In genomic region chr16:55701442-55702319, GRCh38 we compare ENCODE assay signal across 10 cellular contexts. TPM values are rescaled to one million over a fixed set of nuclear protein-coding genes. Genes with fewer than 3 reads are reported as not detected.
DNase-seq lines count a peak whose midpoint lies in the region; ATAC-seq, FAIRE-seq and TF ChIP-seq lines count a peak whose summit lies in the region.
"Had no signal": no experiment of that assay in that cellular context is flagged by ENCODE, and none has a peak within 500 bp of the region (broad histone marks: within the 10 kb centered on the region; RNA-seq: fewer than 3 reads in every experiment).

No MANE protein-coding gene starts in this region.

- H3K36me3 Mint-ChIP-seq in T-helper 2 cell treated with Interferon-gamma antibody and Interleukin-4, amounts not matched to agents 5 μg/mL and 100 μg/mL, for 36 hours (ENCODE audit: low read depth): no peaks in the 10 kb centered on the region
- no peaks in the 10 kb centered on the region for H3K36me3 Mint-ChIP-seq in naive thymus-derived CD8-positive, alpha-beta T cell
- H3K36me3 Mint-ChIP-seq: activated naive CD4-positive, alpha-beta T cell treated with anti-CD3 and anti-CD28 coated beads, Interleukin-2, amount 50 U/mL, for 24 hours had no signal

- peak overlapping the region; percentile 51 for H2AFZ ChIP-seq in endothelial cell of umbilical vein (ENCODE audit: low read depth, low read length)

- dilution Hi-C loops in endothelial cell of umbilical vein (cut with MboI; ENCODE audit: extremely low pct_ligation_motif_present, low sequenced_read_pairs): no loop called here

- no peaks in the 10 kb centered on the region for H3K79me2 ChIP-seq in endothelial cell of umbilical vein (ENCODE audit: control insufficient read depth, insufficient read depth, low read length)

- H4K20me1 ChIP-seq in endothelial cell of umbilical vein (replicated peaks; ENCODE audit: control insufficient read depth, extremely low read depth, insufficient read depth, low read length): no peaks in the 10 kb centered on the region

- POLR2A ChIA-PET in endothelial cell of umbilical vein (lab: Charles Lee): interaction anchor here (1.9 kb wide), 1 partner anchor 237 kb away, joined by 5 read pairs; no protein-coding TSS in a partner anchor
- POLR2A ChIA-PET in naive thymus-derived CD8-positive, alpha-beta T cell (lab: Charles Lee): no interaction called here

- ATAC-seq in GM21619 (IDR thresholded peaks at IDR 0.05; ENCODE audit: unreplicated experiment): peak; percentile 65
- peak in 1 of 2 donors; percentile 38 for ATAC-seq in naive thymus-derived CD8-positive, alpha-beta T cell
- peak; percentile 81 for ATAC-seq in upper lobe of right lung

- no peak overlapping the region for H3K9ac ChIP-seq in endothelial cell of umbilical vein (replicated peaks; ENCODE audit: extremely low read depth, insufficient read depth, low read length)

- no peak for TF ChIP-seq POLR2A in endothelial cell of umbilical vein (IDR thresholded peaks at IDR 0.05; ENCODE audit: low read depth, low read length)

- H3K9me3 ChIP-seq in endothelial cell of umbilical vein (replicated peaks; ENCODE audit: control insufficient read depth, insufficient read depth, low read length) (no peaks in the 10 kb centered on the region), upper lobe of right lung (no peaks in the 10 kb centered on the region)

- DNase-seq in DMS 273 (lab: John Stamatoyannopoulos, UW; ENCODE audit: unreplicated experiment): peak; percentile 86
- no peak for DNase-seq in DMS 273 treated with DMSO at 0.1 percent for 48 hours (lab: John Stamatoyannopoulos, UW)
- peak; percentile 55 for DNase-seq in M059J (ENCODE audit: low read depth)
- peak; percentile 13 for DNase-seq in T-helper 2 cell treated with Interferon-gamma antibody and Interleukin-4, amounts not matched to agents 5 μg/mL and 100 μg/mL, for 36 hours (ENCODE audit: low spot score)
- DNase-seq in endothelial cell of umbilical vein (ENCODE audit: low read depth, low spot score): peak; percentile 49
- peak in 7 of 10 donors; percentile 3 to 73 (median 26) for DNase-seq in naive thymus-derived CD8-positive, alpha-beta T cell
- DNase-seq in upper lobe of right lung: peak; percentile 82

- TF ChIP-seq CTCF in endothelial cell of umbilical vein (IDR thresholded peaks at IDR 0.05; ENCODE audit: extremely low read depth in 1 of 2, insufficient read depth in 1 of 2, low read depth in 1 of 2, low read length in 2 of 2) (peak; percentile 65 to 69), upper lobe of right lung (IDR thresholded peaks at IDR 0.05) (peak; percentile 60)

- BruUV-seq in endothelial cell of umbilical vein (replicated peaks; lab: Mats Ljungman, UMichigan): no TSS peak

- H3K4me3 ChIP-seq in endothelial cell of umbilical vein (replicated peaks in 1 of 3; ENCODE audit: insufficient read depth in 1 of 3, low read depth in 1 of 3, low read length in 3 of 3): no peak overlapping the region
- no peak overlapping the region for H3K4me3 ChIP-seq in upper lobe of right lung

- FAIRE-seq in endothelial cell of umbilical vein (lab: Jason Lieb, UNC): peak; percentile 86
- FAIRE-seq: A204.1 had no signal

- H3K27ac ChIP-seq in endothelial cell of umbilical vein (ENCODE audit: insufficient read depth, low read depth, low read length) (no peak overlapping the region), upper lobe of right lung (no peak overlapping the region)

- no peak overlapping the region for H3K27ac Mint-ChIP-seq in T-helper 2 cell treated with Interferon-gamma antibody and Interleukin-4, amounts not matched to agents 5 μg/mL and 100 μg/mL, for 36 hours
- no peak overlapping the region for H3K27ac Mint-ChIP-seq in naive thymus-derived CD8-positive, alpha-beta T cell
- H3K27ac Mint-ChIP-seq: activated naive CD4-positive, alpha-beta T cell treated with anti-CD3 and anti-CD28 coated beads, Interleukin-2, amount 50 U/mL, for 24 hours had no signal

- no peaks in the 10 kb centered on the region for H3K9me1 ChIP-seq in endothelial cell of umbilical vein (replicated peaks; ENCODE audit: control insufficient read depth, extremely low read depth, insufficient read depth, low read length)

- peaks cover 8% of the 10 kb centered on the region for H3K4me1 ChIP-seq in endothelial cell of umbilical vein (ENCODE audit: control insufficient read depth, extremely low read depth, insufficient read depth, low read length)
- H3K4me1 ChIP-seq in upper lobe of right lung: no peaks in the 10 kb centered on the region

- H3K27me3 ChIP-seq in endothelial cell of umbilical vein (ENCODE audit: control insufficient read depth in 2 of 2, insufficient read depth in 2 of 2, low read length in 2 of 2) (peaks cover 7 to 8% of the 10 kb centered on the region in 2 experiments), upper lobe of right lung (no peaks in the 10 kb centered on the region)

- H3K4me2 ChIP-seq in endothelial cell of umbilical vein (ENCODE audit: insufficient read depth, low read length): no peak overlapping the region

- H3K36me3 ChIP-seq in endothelial cell of umbilical vein (ENCODE audit: control insufficient read depth in 2 of 2, extremely low read depth in 1 of 2, insufficient read depth in 2 of 2, low read length in 2 of 2) (no peaks in the 10 kb centered on the region), upper lobe of right lung (no peaks in the 10 kb centered on the region)

- no peaks in the 10 kb centered on the region for H3K9me3 Mint-ChIP-seq in T-helper 2 cell treated with Interferon-gamma antibody and Interleukin-4, amounts not matched to agents 5 μg/mL and 100 μg/mL, for 36 hours
- H3K9me3 Mint-ChIP-seq in naive thymus-derived CD8-positive, alpha-beta T cell: no peaks in the 10 kb centered on the region
- H3K9me3 Mint-ChIP-seq: activated naive CD4-positive, alpha-beta T cell treated with anti-CD3 and anti-CD28 coated beads, Interleukin-2, amount 50 U/mL, for 24 hours had no signal

- intact Hi-C loops in endothelial cell of umbilical vein (cut with micrococcal nuclease): loop anchor here (1.0 to 10.0 kb wide), 4 partner anchors 158 to 1754 kb away; partner anchors contain the start of gene IRX5
- intact Hi-C loops in upper lobe of right lung (cut with DNase I): loop anchor here (10.0 kb wide), 1 partner anchor 237 kb away; no protein-coding TSS in a partner anchor

- H3K4me3 Mint-ChIP-seq in T-helper 2 cell treated with Interferon-gamma antibody and Interleukin-4, amounts not matched to agents 5 μg/mL and 100 μg/mL, for 36 hours: no peak overlapping the region
- H3K4me3 Mint-ChIP-seq in naive thymus-derived CD8-positive, alpha-beta T cell: no peak overlapping the region
- H3K4me3 Mint-ChIP-seq: activated naive CD4-positive, alpha-beta T cell treated with anti-CD3 and anti-CD28 coated beads, Interleukin-2, amount 50 U/mL, for 24 hours had no signal

- CTCF ChIA-PET in endothelial cell of umbilical vein (lab: Charles Lee): interaction anchor here (0.7 to 18.0 kb wide), 24 partner anchors 9 to 250 kb away, joined by 3 to 408 read pairs (median 6); partner anchors contain the start of gene CAPNS2

- H3K4me1 Mint-ChIP-seq in T-helper 2 cell treated with Interferon-gamma antibody and Interleukin-4, amounts not matched to agents 5 μg/mL and 100 μg/mL, for 36 hours (ENCODE audit: low read depth): peaks cover 7% of the 10 kb centered on the region
- peaks cover 3 to 8% (median 4%) of the 10 kb centered on the region in 4 donors for H3K4me1 Mint-ChIP-seq in naive thymus-derived CD8-positive, alpha-beta T cell
- H3K4me1 Mint-ChIP-seq: activated naive CD4-positive, alpha-beta T cell treated with anti-CD3 and anti-CD28 coated beads, Interleukin-2, amount 50 U/mL, for 24 hours had no signal

- H3K27me3 Mint-ChIP-seq in T-helper 2 cell treated with Interferon-gamma antibody and Interleukin-4, amounts not matched to agents 5 μg/mL and 100 μg/mL, for 36 hours (ENCODE audit: low read depth): peaks cover 6% of the 10 kb centered on the region
- H3K27me3 Mint-ChIP-seq in naive thymus-derived CD8-positive, alpha-beta T cell: peaks cover 0 to 23% (median 3%) of the 10 kb centered on the region in 5 donors

TF ChIP-seq in endothelial cell of umbilical vein, 7 proteins besides CTCF, POLR2A, EP300 and RAD21:
- TF ChIP-seq MAX (IDR thresholded peaks at IDR 0.05; ENCODE audit: insufficient read depth, insufficient read length) (no peak), JUN (IDR thresholded peaks at IDR 0.05; ENCODE audit: borderline replicate concordance, insufficient read depth, insufficient read length, low read depth) (no peak), MYC (IDR thresholded peaks at IDR 0.05; ENCODE audit: low read depth, low read length) (no peak), GATA2 (IDR thresholded peaks at IDR 0.05; ENCODE audit: insufficient read depth, insufficient read length, low read depth, low read length) (no peak), FOS (IDR thresholded peaks at IDR 0.05; ENCODE audit: borderline replicate concordance, insufficient read depth, low read length) (no peak), POLR2AphosphoS5 (IDR thresholded peaks at IDR 0.05; ENCODE audit: insufficient read depth, low read depth, low read length) (no peak), EZH2 (IDR thresholded peaks at IDR 0.05; ENCODE audit: borderline replicate concordance, low read depth, low read length, severe bottlenecking) (no peak)

RNA-seq across cellular contexts. Expression of gene SLC6A2, which starts 45.9 kb away (rescaled TPM):
- total RNA-seq in M059J (2014; rRNA removed; shearing (Covaris generic)): not detected in 2 replicates
- total RNA-seq in endothelial cell of umbilical vein: not detected in 2 replicates
- polyA plus RNA-seq in endothelial cell of umbilical vein: not detected in 2 replicates
- polyA plus RNA-seq in endothelial cell of umbilical vein (2011; cell fraction: cytosol; rRNA removed): not detected in 2 replicates
- not detected in 2 replicates for polyA plus RNA-seq in endothelial cell of umbilical vein (2011; cell fraction: nucleus; rRNA removed)
- polyA plus RNA-seq in endothelial cell of umbilical vein (2012): not detected in 2 replicates
- polyA minus RNA-seq in endothelial cell of umbilical vein: not detected in 2 replicates
- polyA minus RNA-seq in endothelial cell of umbilical vein (2011; cell fraction: cytosol; rRNA and poly(A)+ RNA removed): not detected
- polyA minus RNA-seq in endothelial cell of umbilical vein (2011; cell fraction: nucleus; rRNA and poly(A)+ RNA removed): not detected in 2 replicates
- not detected for total RNA-seq in naive thymus-derived CD8-positive, alpha-beta T cell
- not detected for polyA plus RNA-seq in naive thymus-derived CD8-positive, alpha-beta T cell
- not detected for total RNA-seq in upper lobe of right lung
